1 cellular context compared by ENCODE assay signal in the genomic region with DNA sequence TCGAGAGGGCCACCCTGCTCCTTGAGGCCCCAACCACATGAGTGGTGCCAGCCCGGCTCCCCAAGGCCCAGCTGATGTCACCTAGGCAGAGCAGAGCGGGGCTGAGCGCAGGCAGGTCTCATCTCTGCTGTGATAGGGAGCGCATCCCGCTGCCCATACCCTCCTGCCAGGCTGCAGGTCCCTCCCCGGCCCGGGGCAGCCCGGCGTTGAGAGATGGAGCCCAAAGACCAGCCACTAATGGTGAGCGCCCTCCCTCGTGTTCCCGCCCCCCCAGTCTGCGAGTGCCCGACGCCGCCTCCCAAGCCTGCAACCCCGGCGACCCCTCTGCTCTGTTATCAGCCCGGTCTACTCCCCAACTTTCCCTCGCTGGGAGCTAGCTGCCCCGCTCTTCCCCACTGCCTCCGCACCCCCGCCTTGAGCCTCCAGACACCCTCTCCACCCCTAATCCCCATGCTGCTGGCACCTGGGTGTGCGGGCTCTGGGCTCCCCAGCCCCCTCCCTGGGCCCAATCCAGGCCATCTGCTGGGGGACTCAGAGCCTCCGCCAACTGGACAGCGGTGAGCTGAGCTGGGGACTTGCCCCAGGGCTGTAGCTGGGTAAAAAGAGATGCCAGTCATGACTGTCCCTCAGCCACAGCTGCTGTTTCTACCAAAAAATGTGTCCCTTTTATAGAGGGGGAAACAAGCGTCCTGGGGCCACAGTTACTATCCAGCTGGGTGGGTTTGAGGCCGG.
TF ChIP-seq lines count a peak whose summit lies in the region.

No MANE protein-coding gene starts in this region.

TF ChIP-seq in IMR-90, 13 proteins besides CTCF, POLR2A, EP300 and RAD21 (continued from another document):
- TF ChIP-seq, protein P1, sequence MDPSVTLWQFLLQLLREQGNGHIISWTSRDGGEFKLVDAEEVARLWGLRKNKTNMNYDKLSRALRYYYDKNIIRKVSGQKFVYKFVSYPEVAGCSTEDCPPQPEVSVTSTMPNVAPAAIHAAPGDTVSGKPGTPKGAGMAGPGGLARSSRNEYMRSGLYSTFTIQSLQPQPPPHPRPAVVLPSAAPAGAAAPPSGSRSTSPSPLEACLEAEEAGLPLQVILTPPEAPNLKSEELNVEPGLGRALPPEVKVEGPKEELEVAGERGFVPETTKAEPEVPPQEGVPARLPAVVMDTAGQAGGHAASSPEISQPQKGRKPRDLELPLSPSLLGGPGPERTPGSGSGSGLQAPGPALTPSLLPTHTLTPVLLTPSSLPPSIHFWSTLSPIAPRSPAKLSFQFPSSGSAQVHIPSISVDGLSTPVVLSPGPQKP (IDR thresholded peaks at IDR 0.05; ENCODE audit: borderline replicate concordance, low read depth, low read length) = no peak
- TF ChIP-seq RFX5 (IDR thresholded peaks at IDR 0.05; ENCODE audit: low read depth, low read length) (no peak), CEBPB (IDR thresholded peaks at IDR 0.05; ENCODE audit: low read depth, low read length) (no peak), BHLHE40 (IDR thresholded peaks at IDR 0.05; ENCODE audit: low read depth, low read length) (no peak), SMC3 (IDR thresholded peaks at IDR 0.05; ENCODE audit: low read depth, low read length) (no peak), MAZ (IDR thresholded peaks at IDR 0.05; ENCODE audit: borderline replicate concordance, low read depth, low read length) (no peak), NFE2L2 (IDR thresholded peaks at IDR 0.05; ENCODE audit: low read depth, low read length) (no peak), RCOR1 (IDR thresholded peaks at IDR 0.05; ENCODE audit: insufficient replicate concordance, low read length) (no peak), CHD1 (IDR thresholded peaks at IDR 0.05; ENCODE audit: low read depth, low read length) (no peak), MXI1 (IDR thresholded peaks at IDR 0.05; ENCODE audit: borderline replicate concordance, low read depth, low read length) (no peak), MAFK (IDR thresholded peaks at IDR 0.05; ENCODE audit: low read depth, low read length) (no peak)
